ENCODE assay signal across 10 cellular contexts in genomic region chr9:105449081-105449480, GRCh38. TPM values are rescaled to one million over a fixed set of nuclear protein-coding genes. Genes with fewer than 3 reads are reported as not detected.
DNase-seq lines count a peak whose midpoint lies in the region; ATAC-seq, FAIRE-seq and TF ChIP-seq lines count a peak whose summit lies in the region.
"Had no signal": no experiment of that assay in that cellular context is flagged by ENCODE, and none has a peak within 500 bp of the region (broad histone marks: within the 10 kb centered on the region; RNA-seq: fewer than 3 reads in every experiment).

No MANE protein-coding gene starts in this region.

- TF ChIP-seq CTCF in HepG2 (CRISPR knock-in tag; IDR thresholded peaks at IDR 0.05) (no peak), right lobe of liver (IDR thresholded peaks at IDR 0.05) (no peak), keratinocyte (optimal IDR thresholded peaks at IDR 0.05 in 1 of 3, IDR thresholded peaks at IDR 0.05 in 1 of 3, conservative IDR thresholded peaks at IDR 0.05 in 1 of 3; ENCODE audit: extremely low read depth in 1 of 3, insufficient read depth in 2 of 3, low read length in 3 of 3) (no peak)

- TF ChIP-seq EP300 in HepG2 (IDR thresholded peaks at IDR 0.05; ENCODE audit: low read depth in 2 of 2, low read length in 2 of 2) (no peak), HepG2 (CRISPR knock-in tag; IDR thresholded peaks at IDR 0.05; ENCODE audit: borderline replicate concordance) (no peak)

- H3K27ac Mint-ChIP-seq in activated naive CD8-positive, alpha-beta T cell treated with anti-CD3 and anti-CD28 coated beads, Interleukin-2, amount 50 U/mL, for 24 hours: no peak overlapping the region

- DNase-seq in HepG2 (ENCODE audit: low spot score) (no peak), right lobe of liver (no peak), keratinocyte (ENCODE audit: low read depth, low spot score) (no peak), HK-2 (ENCODE audit: unreplicated experiment) (no peak), dermis blood vessel endothelial cell (no peak), retina (no peak), NCI-H2196 treated with DMSO at 0.1 percent for 48 hours (lab: John Stamatoyannopoulos, UW; ENCODE audit: unreplicated experiment) (no peak)
- DNase-seq in activated naive CD8-positive, alpha-beta T cell treated with anti-CD3 and anti-CD28 coated beads, Interleukin-2, amount 50 U/mL, for 24 hours: no peak
- DNase-seq: activated effector memory CD4-positive, alpha-beta T cell treated with anti-CD3 and anti-CD28 coated beads, Interleukin-2, amount 50 U/mL, for 16 hours had no signal

- ATAC-seq in HepG2 (no peak), right lobe of liver (no peak)
- no peak for ATAC-seq in activated naive CD8-positive, alpha-beta T cell treated with anti-CD3 and anti-CD28 coated beads, Interleukin-2, amount 50 U/mL, for 24 hours

- H3K9me1 ChIP-seq in keratinocyte (ENCODE audit: control insufficient read depth, extremely low read depth, insufficient read depth, low read length): no peaks in the 10 kb centered on the region

- TF ChIP-seq POLR2A in HepG2 (IDR thresholded peaks at IDR 0.05; ENCODE audit: insufficient read depth in 1 of 2, low read depth in 2 of 2, low read length in 2 of 2): no peak
- no peak for TF ChIP-seq POLR2A in right lobe of liver (IDR thresholded peaks at IDR 0.05)

- H3K27me3 ChIP-seq in HepG2 (ENCODE audit: control insufficient read depth in 1 of 2, insufficient read depth in 2 of 2, low read length in 2 of 2): no peaks in the 10 kb centered on the region; a peak in 1 of 5 replicates
- no peaks in the 10 kb centered on the region for H3K27me3 ChIP-seq in right lobe of liver
- no peaks in the 10 kb centered on the region for H3K27me3 ChIP-seq in keratinocyte (ENCODE audit: control insufficient read depth, extremely low read depth, insufficient read depth, low read length)
- H3K27me3 ChIP-seq: tibial nerve had no signal

- peak overlapping the region; percentile 83 to 90 (median 89) for H3K4me3 ChIP-seq in HepG2 (replicated peaks in 1 of 3; ENCODE audit: insufficient read depth in 1 of 3, low read depth in 2 of 3, low read length in 3 of 3)
- H3K4me3 ChIP-seq in right lobe of liver: no peak overlapping the region
- H3K4me3 ChIP-seq in keratinocyte (ENCODE audit: control insufficient read depth in 2 of 3, extremely low read depth in 1 of 3, insufficient read depth in 2 of 3, low read depth in 1 of 3, low read length in 3 of 3): peak overlapping the region; percentile 84 to 87 (median 87)

- H4K20me1 ChIP-seq in HepG2 (ENCODE audit: insufficient read depth, low read length): no peaks in the 10 kb centered on the region
- H4K20me1 ChIP-seq in keratinocyte (ENCODE audit: control insufficient read depth, extremely low read depth, insufficient read depth, low read length): no peaks in the 10 kb centered on the region

- no peaks in the 10 kb centered on the region for H3K9me3 Mint-ChIP-seq in activated naive CD8-positive, alpha-beta T cell treated with anti-CD3 and anti-CD28 coated beads, Interleukin-2, amount 50 U/mL, for 24 hours

- in situ Hi-C loops in HepG2 (cut with HindIII; ENCODE audit: extremely low pct_ligation_motif_present, low pct_unique_long_range_greater_than_20kb): no loop called here

- peak overlapping the region; percentile 81 for H3K4me2 ChIP-seq in HepG2 (ENCODE audit: low read depth, low read length)
- peak overlapping the region; percentile 87 for H3K4me2 ChIP-seq in keratinocyte (ENCODE audit: control insufficient read depth, extremely low read depth, insufficient read depth, low read depth, low read length)

- FAIRE-seq in HepG2 (lab: Jason Lieb, UNC) (no peak), keratinocyte (lab: Jason Lieb, UNC) (no peak)

- H3K9ac ChIP-seq in HepG2 (ENCODE audit: insufficient read depth, low read depth, low read length) (peak overlapping the region; percentile 81), keratinocyte (ENCODE audit: control insufficient read depth, extremely low read depth, insufficient read depth, low read length) (peak overlapping the region; percentile 78)

- H3K36me3 Mint-ChIP-seq in activated naive CD8-positive, alpha-beta T cell treated with anti-CD3 and anti-CD28 coated beads, Interleukin-2, amount 50 U/mL, for 24 hours (ENCODE audit: low read depth): no peaks in the 10 kb centered on the region

- CTCF ChIA-PET in HepG2 (lab: Yijun Ruan, JAX; ENCODE audit: low intra/inter-chr PET ratio, low total read pairs): no interaction called here

- no peaks in the 10 kb centered on the region; a peak in 1 of 5 replicates for H3K36me3 ChIP-seq in HepG2 (replicated peaks in 1 of 2; ENCODE audit: control insufficient read depth in 1 of 2, insufficient read depth in 2 of 2, low read length in 2 of 2)
- H3K36me3 ChIP-seq in right lobe of liver: no peaks in the 10 kb centered on the region
- no peaks in the 10 kb centered on the region for H3K36me3 ChIP-seq in keratinocyte (ENCODE audit: control insufficient read depth in 2 of 2, extremely low read depth in 1 of 2, insufficient read depth in 2 of 2, low read length in 2 of 2)
- H3K36me3 ChIP-seq: tibial nerve had no signal

- dilution Hi-C loops in keratinocyte (cut with MboI; ENCODE audit: extremely low pct_ligation_motif_present, low sequenced_read_pairs): no loop called here

- peaks cover 14% of the 10 kb centered on the region for H3K4me1 Mint-ChIP-seq in activated naive CD8-positive, alpha-beta T cell treated with anti-CD3 and anti-CD28 coated beads, Interleukin-2, amount 50 U/mL, for 24 hours

- TSS peak; percentile 67 for BruUV-seq in HepG2 (replicated peaks; lab: Mats Ljungman, UMichigan)

- H2AFZ ChIP-seq in HepG2 (ENCODE audit: low read length) (no peak overlapping the region), keratinocyte (ENCODE audit: control insufficient read depth, low read length) (no peak overlapping the region)

- H3K27ac ChIP-seq in HepG2 (ENCODE audit: extremely low read length, insufficient read depth, low read length): peak overlapping the region; percentile 74
- no peak overlapping the region for H3K27ac ChIP-seq in right lobe of liver
- H3K27ac ChIP-seq in keratinocyte (ENCODE audit: control insufficient read depth, insufficient read depth, low read length): peak overlapping the region; percentile 55

- H3K4me3 Mint-ChIP-seq in activated naive CD8-positive, alpha-beta T cell treated with anti-CD3 and anti-CD28 coated beads, Interleukin-2, amount 50 U/mL, for 24 hours: peak overlapping the region; percentile 82

- H3K4me1 ChIP-seq in HepG2 (ENCODE audit: insufficient read depth, low read length) (peaks cover 81% of the 10 kb centered on the region), right lobe of liver (peaks cover 0 to 9% (median 0%) of the 10 kb centered on the region in 4 donors), keratinocyte (ENCODE audit: control insufficient read depth, extremely low read depth, insufficient read depth, low read length) (peaks cover 15% of the 10 kb centered on the region)

- POLR2A ChIA-PET in HepG2 (lab: Yijun Ruan, JAX): interaction anchor here (1.0 to 4.0 kb wide), 3 partner anchors 9 to 31 kb away, joined by 3 to 19 read pairs (median 3); no protein-coding TSS in a partner anchor

- H3K9me3 ChIP-seq in HepG2 (ENCODE audit: low read length) (no peaks in the 10 kb centered on the region), right lobe of liver (no peaks in the 10 kb centered on the region), keratinocyte (ENCODE audit: control insufficient read depth, low read depth, low read length) (no peaks in the 10 kb centered on the region)
- H3K9me3 ChIP-seq: tibial nerve had no signal

- intact Hi-C loops in HepG2 (cut with micrococcal nuclease; ENCODE audit: unreplicated experiment) (loop anchor here (5.0 to 10.0 kb wide), 2 partner anchors 108 to 246 kb away; partner anchors contain the start of genes FKTN and TMEM38B), right lobe of liver (cut with DNase I) (no loop called here)

- TF ChIP-seq RAD21 in HepG2 (CRISPR knock-in tag; IDR thresholded peaks at IDR 0.05): no peak

- peaks cover 7% of the 10 kb centered on the region for H3K27me3 Mint-ChIP-seq in activated naive CD8-positive, alpha-beta T cell treated with anti-CD3 and anti-CD28 coated beads, Interleukin-2, amount 50 U/mL, for 24 hours

- H3K79me2 ChIP-seq in HepG2 (ENCODE audit: insufficient read depth, low read length): peaks cover 52% of the 10 kb centered on the region
- peaks cover 53% of the 10 kb centered on the region for H3K79me2 ChIP-seq in keratinocyte (ENCODE audit: control insufficient read depth, insufficient read depth, low read length)

- WGBS in HepG2 (ENCODE audit: low lambda C conversion rate): 0% methylated on average over 2 of the region's 2 CpGs
- 67% methylated on average over 2 of the region's 2 CpGs for WGBS in right lobe of liver (ENCODE audit: insufficient coverage, low coverage, low lambda C conversion rate, missing lambda C conversion rate)

RNA-seq across cellular contexts. Expression of gene FSD1L, which starts 1.2 kb away (rescaled TPM):
- 2.8 and 5.1 TPM in 2 replicates for total RNA-seq in HepG2 (2016; rRNA removed; fragmentation: Illumina TruSeq; extraction: Trizol)
- 4.7 and 6.0 TPM in 2 replicates for total RNA-seq in HepG2 (2016; cell fraction: cytosol; rRNA removed; fragmentation: Illumina TruSeq; extraction: Trizol; ENCODE audit: low read depth)
- total RNA-seq in HepG2 (2016; cell fraction: insoluble cytoplasmic fraction; rRNA removed; fragmentation: Illumina TruSeq; extraction: Trizol): 3.0 and 5.1 TPM in 2 replicates
- 2.3 and 2.5 TPM in 2 replicates for total RNA-seq in HepG2 (2016; cell fraction: membrane; rRNA removed; fragmentation: Illumina TruSeq; extraction: Trizol)
- total RNA-seq in HepG2 (2016; cell fraction: nucleus; rRNA removed; fragmentation: Illumina TruSeq; extraction: Trizol): 23.8 and 25.5 TPM in 2 replicates
- polyA plus RNA-seq in HepG2 (2011; rRNA removed): 4.1 and 4.2 TPM in 2 replicates
- 0.66 and 0.76 TPM in 2 replicates for polyA plus RNA-seq in HepG2 (2011; cell fraction: cytosol; rRNA removed)
- 5.8 and 9.2 TPM in 2 replicates for polyA plus RNA-seq in HepG2 (2011; cell fraction: nucleus; rRNA removed)
- polyA plus RNA-seq in HepG2 (2012): 6.1 and 6.9 TPM in 2 replicates
- 0.33 and 0.41 TPM in 2 replicates for polyA plus RNA-seq in HepG2 (2016; cell fraction: cytosol; fragmentation: Illumina TruSeq; extraction: Trizol; ENCODE audit: low read depth)
- 1.8 and 2.1 TPM in 2 replicates for polyA plus RNA-seq in HepG2 (2016; cell fraction: insoluble cytoplasmic fraction; fragmentation: Illumina TruSeq; extraction: Trizol; ENCODE audit: low read depth)
- polyA plus RNA-seq in HepG2 (2016; cell fraction: membrane; fragmentation: Illumina TruSeq; extraction: Trizol; ENCODE audit: low read depth): 0.48 and 0.66 TPM in 2 replicates
- 13.2 and 14.2 TPM in 2 replicates for polyA plus RNA-seq in HepG2 (2016; cell fraction: nucleus; fragmentation: Illumina TruSeq; extraction: Trizol; ENCODE audit: insufficient read depth, low read depth)
- 1.7 and 3.3 TPM in 2 replicates for polyA minus RNA-seq in HepG2 (2011; rRNA and poly(A)+ RNA removed; ENCODE audit: low replicate concordance)
- 1.8 and 2.5 TPM in 2 replicates for polyA minus RNA-seq in HepG2 (2011; cell fraction: cytosol; rRNA and poly(A)+ RNA removed)
- polyA minus RNA-seq in HepG2 (2011; cell fraction: nucleus; rRNA and poly(A)+ RNA removed): 89.1 and 107 TPM in 2 replicates
- 1 to 10 TPM in 5 of 6 experiments, under 1 TPM in 1; 0.46 to 2.0 (median 1.3) TPM for total RNA-seq in right lobe of liver
- polyA plus RNA-seq in keratinocyte: 1.8 to 5.2 TPM (median 3.4 TPM) in 3 replicates
- polyA plus RNA-seq in keratinocyte (2011; ENCODE audit: low read depth): 4.1 TPM
- polyA plus RNA-seq in keratinocyte (2011; cell fraction: cytosol; rRNA removed): 0.86 and 1.6 TPM in 2 replicates
- 5.5 and 7.5 TPM in 2 replicates for polyA plus RNA-seq in keratinocyte (2011; cell fraction: nucleus; rRNA removed)
- polyA plus RNA-seq in keratinocyte (2012; ENCODE audit: low replicate concordance): 1.3 and 1.6 TPM in 2 replicates
- polyA minus RNA-seq in keratinocyte: 0.07 to 8.4 TPM (median 2.3 TPM) in 3 replicates
- 1.3 TPM for polyA minus RNA-seq in keratinocyte (2011; cell fraction: cytosol; rRNA and poly(A)+ RNA removed)
- 11.9 and 25.4 TPM in 2 replicates for polyA minus RNA-seq in keratinocyte (2011; cell fraction: nucleus; rRNA and poly(A)+ RNA removed)
- total RNA-seq in dermis blood vessel endothelial cell: 3.1 and 4.4 TPM in 2 replicates

Comparison
In these comparisons a context has a peak if more than half of its experiments do, and no peak if none do; other contexts are left out.
1. H3K27ac ChIP-seq: peak in HepG2 (single experiment) and keratinocyte (single experiment); none in right lobe of liver (0 of 3).
2. H3K4me3 ChIP-seq: peak in HepG2 (3 of 3) and keratinocyte (3 of 3); none in right lobe of liver (0 of 3).